In genomic region chr21:28540514-28540913, GRCh38 we compare ENCODE assay signal across 18 cellular contexts.
DNase-seq lines count a peak whose midpoint lies in the region; FAIRE-seq and TF ChIP-seq lines count a peak whose summit lies in the region.
"Had no signal": no experiment of that assay in that cellular context is flagged by ENCODE, and none has a peak within 500 bp of the region (broad histone marks: within the 10 kb centered on the region; RNA-seq: fewer than 3 reads in every experiment).

No MANE protein-coding gene starts in this region.

- H3K27me3 ChIP-seq in adipocyte (replicated peaks; ENCODE audit: control insufficient read depth, insufficient read depth, low read length): no peaks in the 10 kb centered on the region
- no peaks in the 10 kb centered on the region for H3K27me3 ChIP-seq in skeletal muscle satellite cell (ENCODE audit: control insufficient read depth, insufficient read depth, low read length)
- H3K27me3 ChIP-seq: BLaER1 had no signal

- in situ Hi-C loops in ACHN (cut with HindIII; ENCODE audit: low pct_ligation_motif_present, low pct_unique_long_range_greater_than_20kb, low sequenced_read_pairs): no loop called here

- H3K4me2 ChIP-seq in skeletal muscle satellite cell (ENCODE audit: low read length): no peak overlapping the region
- H3K4me2 ChIP-seq: BLaER1 had no signal

- H3K36me3 ChIP-seq in adipocyte (ENCODE audit: control insufficient read depth, insufficient read depth, low read length, severe bottlenecking) (no peaks in the 10 kb centered on the region), skeletal muscle satellite cell (ENCODE audit: insufficient read depth, low read length) (no peaks in the 10 kb centered on the region)
- H3K36me3 ChIP-seq: BLaER1 had no signal

- H3K9ac ChIP-seq in adipocyte (ENCODE audit: low read length): no peak overlapping the region
- peak overlapping the region; percentile 65 for H3K9ac ChIP-seq in skeletal muscle satellite cell (ENCODE audit: low read depth, low read length)
- H3K9ac ChIP-seq: BLaER1 had no signal

- TF ChIP-seq CTCF in HFF-Myc (IDR thresholded peaks at IDR 0.05; ENCODE audit: low read depth, low read length, missing control alignments): no peak
- TF ChIP-seq CTCF in fibroblast of mammary gland (conservative IDR thresholded peaks at IDR 0.05; ENCODE audit: control insufficient read depth, insufficient read depth, low read depth, low read length): no peak

- H3K9me3 ChIP-seq in adipocyte (ENCODE audit: control insufficient read depth, low read length) (no peaks in the 10 kb centered on the region), skeletal muscle satellite cell (replicated peaks; ENCODE audit: low read length) (no peaks in the 10 kb centered on the region)
- H3K9me3 ChIP-seq: BLaER1 had no signal

- DNase-seq in HFF-Myc (ENCODE audit: extremely low read depth, low read depth): peak; percentile 83
- DNase-seq in adipocyte (ENCODE audit: low read depth): peak; percentile 28
- DNase-seq in fibroblast of mammary gland (ENCODE audit: low read depth): peak; percentile 76
- no peak for DNase-seq in kidney glomerular epithelial cell (lab: John Stamatoyannopoulos, UW)
- DNase-seq in cerebellar nuclear complex (lab: John Stamatoyannopoulos, UW): no peak
- DNase-seq in HTR-8/SVneo (ENCODE audit: insufficient read length, low spot score): no peak
- DNase-seq in ACHN: no peak
- DNase-seq: activated CD4-positive, CD25-positive, alpha-beta regulatory T cell treated with anti-CD3 and anti-CD28 coated beads, Interleukin-2, amount 50 U/mL, for 72 hours; Calu3; NCI-H146; NCI-H774; stimulated activated naive CD4-positive, alpha-beta T cell; trophoblast cell had no signal

- no peak for FAIRE-seq in HTR-8/SVneo (lab: Jason Lieb, UNC)
- FAIRE-seq: H54, HepG2, RCC 7860 had no signal

- no peak overlapping the region for H3K4me3 ChIP-seq in HFF-Myc (replicated peaks; ENCODE audit: low read depth, low read length)
- H3K4me3 ChIP-seq in adipocyte (ENCODE audit: low read length): no peak overlapping the region
- no peak overlapping the region for H3K4me3 ChIP-seq in fibroblast of mammary gland (ENCODE audit: control insufficient read depth, low read depth, low read length)
- no peak overlapping the region for H3K4me3 ChIP-seq in skeletal muscle satellite cell (ENCODE audit: low read length)
- H3K4me3 ChIP-seq: BLaER1 had no signal

- H3K4me1 ChIP-seq in adipocyte (ENCODE audit: control insufficient read depth, insufficient read depth, low read length): peaks cover 63% of the 10 kb centered on the region
- peaks cover 48% of the 10 kb centered on the region for H3K4me1 ChIP-seq in skeletal muscle satellite cell (ENCODE audit: control insufficient read depth, insufficient read depth, low read length)
- H3K4me1 ChIP-seq: BLaER1 had no signal

Comparison
In these comparisons a context has a peak if more than half of its experiments do, and no peak if none do; other contexts are left out.
1. DNase-seq: peak in HFF-Myc (single experiment), adipocyte (single experiment) and fibroblast of mammary gland (single experiment); none in kidney glomerular epithelial cell (single experiment), cerebellar nuclear complex (0 of 2), HTR-8/SVneo (single experiment) and ACHN (single experiment).